ENCODE assay signal across 10 cellular contexts in the genomic region with DNA sequence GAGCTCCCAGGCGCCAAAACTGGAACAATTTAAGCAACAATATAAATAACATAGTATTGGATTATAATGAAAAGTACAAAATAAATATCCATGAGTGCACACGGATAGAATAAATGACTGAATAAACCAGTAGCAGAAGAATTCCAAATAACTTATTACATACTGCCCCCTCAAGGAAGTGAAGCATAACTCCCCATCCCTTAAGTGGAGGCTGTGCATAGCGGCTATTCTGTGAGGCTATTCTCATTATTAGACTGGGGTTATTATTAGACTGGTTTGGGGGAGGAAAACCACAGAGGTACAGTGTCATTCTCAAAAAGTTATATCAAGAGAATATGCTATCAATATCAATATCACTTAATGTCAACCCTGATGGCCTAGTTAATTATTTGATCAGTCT.
DNase-seq lines count a peak whose midpoint lies in the region; ATAC-seq, FAIRE-seq and TF ChIP-seq lines count a peak whose summit lies in the region.
"Had no signal": no experiment of that assay in that cellular context is flagged by ENCODE, and none has a peak within 500 bp of the region (broad histone marks: within the 10 kb centered on the region; RNA-seq: fewer than 3 reads in every experiment).

No MANE protein-coding gene starts in this region.

- peaks cover 16% of the 10 kb centered on the region for H3K27me3 Mint-ChIP-seq in brain
- H3K27me3 Mint-ChIP-seq in nephron progenitor cell (ENCODE audit: low read depth, poor library complexity): peaks cover 3% of the 10 kb centered on the region

- intact Hi-C loops in left cardiac atrium (cut with DNase I): loop anchor here in 1 of 2 donors (5.0 kb wide), 1 partner anchor 92 kb away; no protein-coding TSS in a partner anchor

- H3K4me3 Mint-ChIP-seq in brain (peak overlapping the region in 2 of 5 experiments; percentile 25 to 46), nephron progenitor cell (no peak overlapping the region)

- peak; percentile 38 to 61 for TF ChIP-seq CTCF in brain (conservative IDR thresholded peaks at IDR 0.05)
- peak; percentile 21 for TF ChIP-seq CTCF in nephron progenitor cell (IDR thresholded peaks at IDR 0.05)

- H3K27ac Mint-ChIP-seq in brain (no peak overlapping the region), nephron progenitor cell (no peak overlapping the region)

- no peaks in the 10 kb centered on the region for H3K9me3 Mint-ChIP-seq in brain
- no peaks in the 10 kb centered on the region for H3K9me3 Mint-ChIP-seq in nephron progenitor cell

- no peak for FAIRE-seq in urothelium cell line (lab: Jason Lieb, UNC)

- DNase-seq in G401 (ENCODE audit: low spot score) (peak; percentile 29), NCI-H2227 treated with DMSO at 0.1 percent for 48 hours (lab: John Stamatoyannopoulos, UW) (peak; percentile 10), nephron progenitor cell (no peak), urothelium cell line (ENCODE audit: low spot score) (no peak), islet precursor cell (no peak), left cardiac atrium (no peak)
- DNase-seq: NCI-H510A; stimulated activated naive CD4-positive, alpha-beta T cell had no signal

- ATAC-seq in left cardiac atrium (no peak), GM21786 (IDR thresholded peaks at IDR 0.05; ENCODE audit: unreplicated experiment) (no peak)

- H3K4me1 Mint-ChIP-seq in brain (peaks cover 24% of the 10 kb centered on the region), nephron progenitor cell (peaks cover 29% of the 10 kb centered on the region)

- H3K36me3 Mint-ChIP-seq in brain (no peaks in the 10 kb centered on the region), nephron progenitor cell (ENCODE audit: low read depth) (no peaks in the 10 kb centered on the region)

- in situ Hi-C loops in G401 (cut with HindIII; ENCODE audit: low sequenced_read_pairs): no loop called here

Comparison
In these comparisons a context has a peak if more than half of its experiments do, and no peak if none do; other contexts are left out.
1. DNase-seq: peak in G401 (single experiment) and NCI-H2227 treated with DMSO at 0.1 percent for 48 hours (single experiment); none in nephron progenitor cell (single experiment), urothelium cell line (single experiment), islet precursor cell (single experiment) and left cardiac atrium (single experiment).